In genomic region chr4:100494166-100494565, GRCh38 we compare ENCODE assay signal across 29 cellular contexts. TPM values are rescaled to one million over a fixed set of nuclear protein-coding genes. Genes with fewer than 3 reads are reported as not detected.
DNase-seq lines count a peak whose midpoint lies in the region; ATAC-seq, FAIRE-seq and TF ChIP-seq lines count a peak whose summit lies in the region.
"Had no signal": no experiment of that assay in that cellular context is flagged by ENCODE, and none has a peak within 500 bp of the region (broad histone marks: within the 10 kb centered on the region; RNA-seq: fewer than 3 reads in every experiment).

No MANE protein-coding gene starts in this region.

- no peak overlapping the region for H2AFZ ChIP-seq in astrocyte (ENCODE audit: low read depth, low read length)

- FAIRE-seq in astrocyte (lab: Jason Lieb, UNC) = no peak
- FAIRE-seq: H54, pancreas had no signal

- no peak overlapping the region for H3K9ac ChIP-seq in astrocyte (ENCODE audit: low read length)

- no peak overlapping the region for H3K4me3 Mint-ChIP-seq in astrocyte (ENCODE audit: unreplicated experiment)
- H3K4me3 Mint-ChIP-seq in T-helper 2 cell treated with Interferon-gamma antibody and Interleukin-4, amounts not matched to agents 5 μg/mL and 100 μg/mL, for 36 hours = no peak overlapping the region
- H3K4me3 Mint-ChIP-seq: activated naive CD8-positive, alpha-beta T cell treated with anti-CD3 and anti-CD28 coated beads, Interleukin-2, amount 10 ng/mL, durations not matched to agents 7 days and 5 days; mesothelial cell of epicardium; nephron had no signal

- peaks cover 4% of the 10 kb centered on the region for H3K4me1 ChIP-seq in astrocyte (ENCODE audit: insufficient read depth, low read length)
- H3K4me1 ChIP-seq: heart left ventricle, pancreas, sigmoid colon, upper lobe of right lung had no signal

- no peaks in the 10 kb centered on the region for H3K9me3 ChIP-seq in astrocyte (ENCODE audit: insufficient read depth, low read depth, low read length)
- H3K9me3 ChIP-seq: MG63, pancreas, upper lobe of right lung had no signal

- no peak overlapping the region for H3K4me3 ChIP-seq in astrocyte (ENCODE audit: insufficient read depth, low read depth, low read length)
- H3K4me3 ChIP-seq: heart left ventricle, MG63, pancreas, sigmoid colon, upper lobe of right lung had no signal

- peaks cover 5% of the 10 kb centered on the region for H3K4me1 Mint-ChIP-seq in astrocyte (ENCODE audit: low read depth, unreplicated experiment)
- H3K4me1 Mint-ChIP-seq in T-helper 2 cell treated with Interferon-gamma antibody and Interleukin-4, amounts not matched to agents 5 μg/mL and 100 μg/mL, for 36 hours (ENCODE audit: low read depth) = no peaks in the 10 kb centered on the region
- H3K4me1 Mint-ChIP-seq: activated naive CD8-positive, alpha-beta T cell treated with anti-CD3 and anti-CD28 coated beads, Interleukin-2, amount 10 ng/mL, durations not matched to agents 7 days and 5 days; mesothelial cell of epicardium; nephron had no signal

- H3K27ac Mint-ChIP-seq in astrocyte (ENCODE audit: unreplicated experiment) = no peak overlapping the region
- no peak overlapping the region for H3K27ac Mint-ChIP-seq in T-helper 2 cell treated with Interferon-gamma antibody and Interleukin-4, amounts not matched to agents 5 μg/mL and 100 μg/mL, for 36 hours
- H3K27ac Mint-ChIP-seq: activated naive CD8-positive, alpha-beta T cell treated with anti-CD3 and anti-CD28 coated beads, Interleukin-2, amount 10 ng/mL, durations not matched to agents 7 days and 5 days; mesothelial cell of epicardium; nephron had no signal

- H3K36me3 ChIP-seq in astrocyte (ENCODE audit: insufficient read depth, low read length) = no peaks in the 10 kb centered on the region
- H3K36me3 ChIP-seq: brain microvascular endothelial cell, heart left ventricle, MG63, pancreas, sigmoid colon, upper lobe of right lung had no signal

- DNase-seq in AG08395 (ENCODE audit: low spot score) = peak; percentile 52
- peak; percentile 39 for DNase-seq in HCEC 1CT
- DNase-seq in astrocyte (ENCODE audit: low read depth) = peak; percentile 8
- DNase-seq in foreskin melanocyte = peak; percentile 20
- DNase-seq in T-helper 2 cell treated with Interferon-gamma antibody and Interleukin-4, amounts not matched to agents 5 μg/mL and 100 μg/mL, for 36 hours (ENCODE audit: low spot score) = no peak
- DNase-seq: activated CD4-positive, alpha-beta T cell treated with anti-CD3 and anti-CD28 coated beads, Interleukin-2, amount 50 U/mL, for 48 hours; activated CD4-positive, CD25-positive, alpha-beta regulatory T cell; activated CD8-positive, alpha-beta memory T cell treated with anti-CD3 and anti-CD28 coated beads, Interleukin-2, amount 50 U/mL, for 48 hours; activated effector memory CD4-positive, alpha-beta T cell treated with Interleukin-2 at 50 U/mL for 16 hours; activated naive CD8-positive, alpha-beta T cell treated with anti-CD3 and anti-CD28 coated beads, Interleukin-2, amount 10 ng/mL, durations not matched to agents 7 days and 5 days; brain microvascular endothelial cell; DMS79; effector memory CD4-positive, alpha-beta T cell; heart left ventricle; MG63; NCI-H1436; NCI-H510A; pancreas; sigmoid colon; T-helper 9 cell; upper lobe of right lung had no signal

- peaks cover 1% of the 10 kb centered on the region for H3K9me3 Mint-ChIP-seq in astrocyte (ENCODE audit: unreplicated experiment)
- H3K9me3 Mint-ChIP-seq in T-helper 2 cell treated with Interferon-gamma antibody and Interleukin-4, amounts not matched to agents 5 μg/mL and 100 μg/mL, for 36 hours = peaks cover 18% of the 10 kb centered on the region

- no peak overlapping the region for H3K27ac ChIP-seq in astrocyte (ENCODE audit: low read depth, low read length)
- H3K27ac ChIP-seq: brain microvascular endothelial cell, heart left ventricle, pancreas, sigmoid colon, upper lobe of right lung had no signal

- H3K27me3 ChIP-seq in astrocyte (ENCODE audit: insufficient read depth, low read length) = no peaks in the 10 kb centered on the region
- H3K27me3 ChIP-seq: brain microvascular endothelial cell, heart left ventricle, MG63, sigmoid colon, upper lobe of right lung had no signal

- H3K79me2 ChIP-seq in astrocyte (ENCODE audit: insufficient read depth, low read length) = no peaks in the 10 kb centered on the region

- no peaks in the 10 kb centered on the region for H3K36me3 Mint-ChIP-seq in astrocyte (ENCODE audit: low read depth, unreplicated experiment)
- H3K36me3 Mint-ChIP-seq in T-helper 2 cell treated with Interferon-gamma antibody and Interleukin-4, amounts not matched to agents 5 μg/mL and 100 μg/mL, for 36 hours (ENCODE audit: low read depth) = no peaks in the 10 kb centered on the region

- no peak for TF ChIP-seq CTCF in astrocyte (IDR thresholded peaks at IDR 0.05; ENCODE audit: insufficient read depth, low read depth, low read length)

- no peak overlapping the region for H3K4me2 ChIP-seq in astrocyte (ENCODE audit: low read length)

- ATAC-seq in HG03565 (IDR thresholded peaks at IDR 0.05; ENCODE audit: unreplicated experiment) (no peak), GM18520 (IDR thresholded peaks at IDR 0.05; ENCODE audit: unreplicated experiment) (no peak), HG03342 (IDR thresholded peaks at IDR 0.05; ENCODE audit: unreplicated experiment) (no peak)
- ATAC-seq: esophagus mucosa, heart left ventricle, left lobe of liver, pancreas, upper lobe of right lung had no signal

- H3K27me3 Mint-ChIP-seq in astrocyte (ENCODE audit: low read depth, unreplicated experiment) = no peaks in the 10 kb centered on the region
- H3K27me3 Mint-ChIP-seq in T-helper 2 cell treated with Interferon-gamma antibody and Interleukin-4, amounts not matched to agents 5 μg/mL and 100 μg/mL, for 36 hours (ENCODE audit: low read depth) = no peaks in the 10 kb centered on the region

- no peaks in the 10 kb centered on the region for H4K20me1 ChIP-seq in astrocyte (ENCODE audit: insufficient read depth, low read length)

RNA-seq across cellular contexts. Expression of gene EMCN, which starts 23.7 kb away (rescaled TPM):
- not detected in 2 replicates for total RNA-seq in astrocyte
- total RNA-seq: activated naive CD8-positive, alpha-beta T cell treated with anti-CD3 and anti-CD28 coated beads, Interleukin-2, amount 10 ng/mL, durations not matched to agents 7 days and 5 days had no signal
